Comparison of ENCODE assay signal across 13 cellular contexts in genomic region chr2:8380026-8380425, GRCh38.
A peak's percentile ranks its signal among the peaks of the same experiment; 100 is the strongest.
DNase-seq lines count a peak whose midpoint lies in the region; ATAC-seq and TF ChIP-seq lines count a peak whose summit lies in the region.
"Had no signal": no experiment of that assay in that cellular context is flagged by ENCODE, and none has a peak within 500 bp of the region (broad histone marks: within the 10 kb centered on the region; RNA-seq: fewer than 3 reads in every experiment).

No MANE protein-coding gene starts in this region.

- no peaks in the 10 kb centered on the region for H3K9me3 Mint-ChIP-seq in dendritic cell treated with granulocyte-macrophage colony-stimulating factor and Interleukin-4, amounts not matched to agents 40 ng/mL and 50 ng/mL, for 4 days

- no peaks in the 10 kb centered on the region for H3K4me1 ChIP-seq in parathyroid adenoma

- H3K4me3 Mint-ChIP-seq in dendritic cell treated with granulocyte-macrophage colony-stimulating factor and Interleukin-4, amounts not matched to agents 40 ng/mL and 50 ng/mL, for 4 days, result no peak overlapping the region
- H3K4me3 Mint-ChIP-seq: activated CD4-positive, alpha-beta memory T cell treated with anti-CD3 and anti-CD28 coated beads, Interleukin-2, amount 10 ng/mL, durations not matched to agents 7 days and 5 days; activated naive CD8-positive, alpha-beta T cell treated with anti-CD3 and anti-CD28 coated beads, Interleukin-2, amount 10 ng/mL, durations not matched to agents 7 days and 5 days had no signal

- H3K9me3 ChIP-seq in parathyroid adenoma (ENCODE audit: control insufficient read depth, low read length), result no peaks in the 10 kb centered on the region

- TF ChIP-seq CTCF in parathyroid adenoma (IDR thresholded peaks at IDR 0.05), result no peak

- ATAC-seq in GM18511 (IDR thresholded peaks at IDR 0.05; ENCODE audit: unreplicated experiment) (peak; percentile 31), HG02840 (IDR thresholded peaks at IDR 0.05; ENCODE audit: low FRiP score, unreplicated experiment) (peak; percentile 23)

- H3K4me1 Mint-ChIP-seq in dendritic cell treated with granulocyte-macrophage colony-stimulating factor and Interleukin-4, amounts not matched to agents 40 ng/mL and 50 ng/mL, for 4 days (ENCODE audit: low read depth), result peaks cover 11% of the 10 kb centered on the region

- intact Hi-C loops in dendritic cell treated with granulocyte-macrophage colony-stimulating factor and Interleukin-4, amounts not matched to agents 40 ng/mL and 50 ng/mL, for 4 days (cut with micrococcal nuclease), result no loop called here

- no peak overlapping the region for H3K4me2 ChIP-seq in parathyroid adenoma (ENCODE audit: low read length)

- H3K36me3 Mint-ChIP-seq in dendritic cell treated with granulocyte-macrophage colony-stimulating factor and Interleukin-4, amounts not matched to agents 40 ng/mL and 50 ng/mL, for 4 days (ENCODE audit: low read depth), result no peaks in the 10 kb centered on the region

- no peak overlapping the region for H2AFZ ChIP-seq in parathyroid adenoma

- H3K79me2 ChIP-seq in parathyroid adenoma, result no peaks in the 10 kb centered on the region

- H3K27ac ChIP-seq in parathyroid adenoma, result peak overlapping the region; percentile 40

- POLR2A ChIA-PET in HEK293T (lab: Yijun Ruan, JAX), result no interaction called here

- H3K36me3 ChIP-seq in parathyroid adenoma (ENCODE audit: control insufficient read depth, insufficient read depth, low read length), result no peaks in the 10 kb centered on the region

- DNase-seq in NCI-H82 treated with DMSO at 0.1 percent for 48 hours (lab: John Stamatoyannopoulos, UW; ENCODE audit: unreplicated experiment) (no peak), GF-D8 (lab: John Stamatoyannopoulos, UW) (no peak), NCI-H1694 treated with DMSO at 0.1 percent for 48 hours (lab: John Stamatoyannopoulos, UW) (no peak), HEK293T (ENCODE audit: extremely low spot score) (no peak)
- DNase-seq: activated CD4-positive, alpha-beta memory T cell treated with anti-CD3 and anti-CD28 coated beads, Interleukin-2, amount 10 ng/mL, durations not matched to agents 7 days and 5 days; activated naive CD8-positive, alpha-beta T cell treated with anti-CD3 and anti-CD28 coated beads, Interleukin-2, amount 10 ng/mL, durations not matched to agents 7 days and 5 days; dermis blood vessel endothelial cell; occipital lobe; stimulated activated CD4-positive, alpha-beta T cell treated with anti-CD3 and anti-CD28 coated beads, Interleukin-2, amount 100 ng/mL, for 48 hours had no signal

- H3K27me3 Mint-ChIP-seq in dendritic cell treated with granulocyte-macrophage colony-stimulating factor and Interleukin-4, amounts not matched to agents 40 ng/mL and 50 ng/mL, for 4 days, result peaks cover 3% of the 10 kb centered on the region
- H3K27me3 Mint-ChIP-seq: activated CD4-positive, alpha-beta memory T cell treated with anti-CD3 and anti-CD28 coated beads, Interleukin-2, amount 10 ng/mL, durations not matched to agents 7 days and 5 days had no signal

- H3K27me3 ChIP-seq in parathyroid adenoma (ENCODE audit: control insufficient read depth, insufficient read depth, low read length), result no peaks in the 10 kb centered on the region

- no peak overlapping the region for H3K4me3 ChIP-seq in parathyroid adenoma (ENCODE audit: low read depth, low read length)

- peak overlapping the region; percentile 18 for H3K27ac Mint-ChIP-seq in dendritic cell treated with granulocyte-macrophage colony-stimulating factor and Interleukin-4, amounts not matched to agents 40 ng/mL and 50 ng/mL, for 4 days
- H3K27ac Mint-ChIP-seq: activated CD4-positive, alpha-beta memory T cell treated with anti-CD3 and anti-CD28 coated beads, Interleukin-2, amount 10 ng/mL, durations not matched to agents 7 days and 5 days had no signal

- H3K9ac ChIP-seq in parathyroid adenoma, result no peak overlapping the region

- CTCF ChIA-PET in HEK293T (lab: Yijun Ruan, JAX), result no interaction called here

TF ChIP-seq in HEK293T, 16 proteins besides CTCF, POLR2A, EP300 and RAD21:
- TF ChIP-seq FOXA1 (IDR thresholded peaks at IDR 0.05) (no peak), PKNOX1 (IDR thresholded peaks at IDR 0.05) (no peak), LEF1 (IDR thresholded peaks at IDR 0.05; ENCODE audit: borderline replicate concordance) (no peak), SP1 (IDR thresholded peaks at IDR 0.05) (no peak), FOXK2 (IDR thresholded peaks at IDR 0.05) (no peak), ELF4 (IDR thresholded peaks at IDR 0.05) (no peak), L3MBTL2 (conservative IDR thresholded peaks at IDR 0.05) (no peak), HDGF (IDR thresholded peaks at IDR 0.05; ENCODE audit: borderline replicate concordance) (no peak), NFRKB (IDR thresholded peaks at IDR 0.05) (no peak), ZNF384 (IDR thresholded peaks at IDR 0.05) (no peak), ARNT (IDR thresholded peaks at IDR 0.05) (no peak), SUZ12 (IDR thresholded peaks at IDR 0.05) (no peak), FOXM1 (IDR thresholded peaks at IDR 0.05; ENCODE audit: borderline replicate concordance) (no peak), TARDBP (IDR thresholded peaks at IDR 0.05) (no peak)
